Comparison of ENCODE assay signal across 1 cellular context in genomic region chr13:77026255-77026782, GRCh38.
TF ChIP-seq lines count a peak whose summit lies in the region.

No MANE protein-coding gene starts in this region.

TF ChIP-seq in HepG2, 621 proteins besides CTCF, POLR2A, EP300 and RAD21 (continued from another document):
- peak; percentile 83 for TF ChIP-seq ZNF687 (CRISPR knock-in tag; IDR thresholded peaks at IDR 0.05)
- 0 out of 2 replicates have a peak, but pooled peaks have one; percentile 36 for TF ChIP-seq ZNF337 (CRISPR knock-in tag; IDR thresholded peaks at IDR 0.05; ENCODE audit: borderline replicate concordance, low read depth)
- TF ChIP-seq MNT (IDR thresholded peaks at IDR 0.05): peak; percentile 30; the same call in 1 of the 2 replicates
- TF ChIP-seq MEIS2 (CRISPR knock-in tag; IDR thresholded peaks at IDR 0.05): 0 out of 2 replicates have a peak, but pooled peaks have one; percentile 18
- peak; percentile 77 for TF ChIP-seq TGIF2 (CRISPR knock-in tag; IDR thresholded peaks at IDR 0.05)
- peak; percentile 35; the same call in 1 of the 2 replicates for TF ChIP-seq KLF12 (CRISPR knock-in tag; IDR thresholded peaks at IDR 0.05; ENCODE audit: borderline replicate concordance)
- peak; percentile 45; the same call in 1 of the 2 replicates for TF ChIP-seq MEIS1 (CRISPR knock-in tag; IDR thresholded peaks at IDR 0.05; ENCODE audit: borderline replicate concordance)
